In the genomic region with DNA sequence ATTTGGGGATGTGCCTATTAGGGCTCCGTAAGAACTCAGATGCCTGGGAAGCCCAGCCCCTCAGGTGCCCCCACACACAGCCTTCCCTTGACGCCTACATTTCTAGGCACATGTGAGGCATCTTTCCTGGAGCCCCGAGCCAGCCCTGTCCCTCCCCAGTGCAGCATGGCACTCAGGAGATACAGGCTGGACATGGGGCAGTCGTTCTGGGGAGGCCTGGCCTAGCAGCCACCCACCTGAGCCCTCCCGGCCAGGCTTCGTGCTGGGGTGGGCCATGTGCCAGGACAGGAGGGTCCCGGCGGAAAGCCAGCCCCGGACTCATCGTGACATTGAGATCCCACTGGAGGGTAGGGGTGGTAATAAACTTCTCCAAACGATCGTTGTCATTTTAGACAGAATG, we compare ENCODE assay signal across 14 cellular contexts.
"Had no signal": no experiment of that assay in that cellular context is flagged by ENCODE, and none has a peak within 500 bp of the region (broad histone marks: within the 10 kb centered on the region; RNA-seq: fewer than 3 reads in every experiment).

No MANE protein-coding gene starts in this region.

- ATAC-seq: activated CD8-positive, alpha-beta T cell treated with anti-CD3 and anti-CD28 coated beads for 36 hours; activated T-cell treated with anti-CD3 and anti-CD28 coated beads, Interleukin-2, amount 50 U/mL, for 4 hours; pancreas; WTC11 had no signal

- H3K4me2 ChIP-seq: neural progenitor cell had no signal

- H2AFZ ChIP-seq: neural progenitor cell had no signal

- H3K27ac ChIP-seq: epithelial cell of prostate, neural progenitor cell, pancreas had no signal

- H3K36me3 ChIP-seq: neural progenitor cell had no signal

- H3K4me1 ChIP-seq: neural progenitor cell, pancreas had no signal

- H3K9me3 ChIP-seq: pancreas had no signal

- H3K27me3 ChIP-seq: pancreas had no signal

- H3K9ac ChIP-seq: neural progenitor cell had no signal

- H3K4me3 ChIP-seq: lung, neural progenitor cell, pancreas had no signal

- DNase-seq: activated CD4-positive, alpha-beta T cell treated with anti-CD3 and anti-CD28 coated beads for 4 hours; activated CD8-positive, alpha-beta T cell treated with anti-CD3 and anti-CD28 coated beads for 36 hours; activated effector memory CD4-positive, alpha-beta T cell treated with Interleukin-2 at 50 U/mL for 16 hours; activated T-cell treated with anti-CD3 and anti-CD28 coated beads, Interleukin-2, amount 50 U/mL, for 4 hours; amniotic stem cell; effector memory CD4-positive, alpha-beta T cell; foreskin melanocyte; midbrain; stimulated activated CD4-positive, alpha-beta T cell treated with anti-CD3 and anti-CD28 coated beads, Interleukin-4, amount 100 ng/mL, for 1 hour had no signal
